Comparison of ENCODE assay signal across 20 cellular contexts in genomic region chr9:2319421-2319820, GRCh38.
"Had no signal": no experiment of that assay in that cellular context is flagged by ENCODE, and none has a peak within 500 bp of the region (broad histone marks: within the 10 kb centered on the region; RNA-seq: fewer than 3 reads in every experiment).

No MANE protein-coding gene starts in this region.

- H3K4me1 ChIP-seq: esophagus squamous epithelium, lower lobe of right lung, parathyroid adenoma, upper lobe of left lung had no signal

- H3K27me3 ChIP-seq: esophagus squamous epithelium, upper lobe of left lung had no signal

- H3K79me2 ChIP-seq: parathyroid adenoma had no signal

- H2AFZ ChIP-seq: parathyroid adenoma had no signal

- ATAC-seq: effector memory CD8-positive, alpha-beta T cell; left lobe of liver; lower lobe of right lung; right cardiac atrium; stimulated activated naive CD8-positive, alpha-beta T cell treated with anti-CD3 and anti-CD28 coated beads, Interleukin-15, Interleukin-2, amounts not matched to agents 100 U/mL and 50 U/mL, for 24 hours had no signal

- H3K9ac ChIP-seq: parathyroid adenoma had no signal

- H3K36me3 ChIP-seq: esophagus squamous epithelium, lower lobe of right lung, upper lobe of left lung, WERI-Rb-1 had no signal

- H3K27ac ChIP-seq: esophagus squamous epithelium, lower lobe of right lung, parathyroid adenoma, upper lobe of left lung, WERI-Rb-1 had no signal

- H3K4me3 ChIP-seq: esophagus squamous epithelium, lower lobe of right lung, upper lobe of left lung had no signal

- DNase-seq: activated CD4-positive, alpha-beta T cell treated with anti-CD3 and anti-CD28 coated beads, Interleukin-2, amount 50 U/mL, for 1 hour; activated CD4-positive, CD25-positive, alpha-beta regulatory T cell treated with anti-CD3 and anti-CD28 coated beads, Interleukin-2, amount 50 U/mL, for 72 hours; activated gamma-delta T cell treated with Interleukin-2 at 50 U/mL for 16 hours; activated T-cell treated with anti-CD3 and anti-CD28 coated beads, Interleukin-2, amount 50 U/mL, for 1 hour; anterior cingulate cortex; central memory CD4-positive, alpha-beta T cell; effector memory CD8-positive, alpha-beta T cell; esophagus squamous epithelium; foreskin melanocyte; lower lobe of right lung; naive B cell; nucleus accumbens; right cardiac atrium; stimulated activated CD4-positive, alpha-beta T cell treated with anti-CD3 and anti-CD28 coated beads, Interleukin-12 subunit alpha, Interleukin-12 subunit beta, amount 100 ng/mL, for 4 hours; stimulated activated CD4-positive, alpha-beta T cell treated with anti-CD3 and anti-CD28 coated beads, Interleukin-4, amount 100 ng/mL, for 4 hours; stimulated activated naive CD8-positive, alpha-beta T cell treated with anti-CD3 and anti-CD28 coated beads, Interleukin-15, Interleukin-2, amounts not matched to agents 100 U/mL and 50 U/mL, for 24 hours; upper lobe of left lung; WERI-Rb-1 had no signal

- H3K9me3 ChIP-seq: lower lobe of right lung had no signal
